Comparison of ENCODE assay signal across 1 cellular context in the genomic region with DNA sequence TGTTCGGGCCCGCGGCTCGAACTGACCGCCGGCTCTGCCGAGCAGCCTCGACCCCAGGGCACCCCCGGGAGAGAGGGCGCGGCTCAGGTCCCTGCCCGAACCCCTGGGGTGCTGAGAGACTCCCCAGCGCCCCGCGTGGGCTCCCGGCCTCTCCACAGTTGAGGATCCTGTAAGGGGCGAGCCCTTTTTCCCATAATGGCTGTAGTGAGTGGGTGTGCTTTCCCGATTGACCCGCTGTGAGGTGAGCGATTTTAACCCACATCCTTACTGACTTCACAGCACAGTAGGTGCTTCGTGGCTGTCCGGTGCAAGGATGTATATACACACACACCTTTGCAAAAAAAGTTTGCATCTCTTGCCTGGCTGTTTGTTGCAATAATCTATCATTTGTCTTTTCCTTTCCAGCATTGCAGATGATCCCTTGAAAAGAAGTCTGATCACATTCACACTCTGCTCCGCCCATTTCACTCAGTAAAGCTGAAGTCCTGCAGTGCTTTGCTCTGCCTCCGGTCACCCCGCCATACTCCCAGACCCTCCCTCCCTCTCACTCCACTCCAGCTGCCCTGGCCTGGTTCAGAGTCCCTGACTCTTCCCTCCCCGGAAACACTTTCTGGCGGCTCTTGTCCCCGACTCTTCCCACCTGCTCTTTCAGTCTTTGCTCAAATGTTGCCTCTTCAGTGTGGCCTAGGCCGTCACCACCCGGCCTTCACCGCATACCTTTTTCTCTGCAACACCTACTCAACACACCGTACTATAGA.
TF ChIP-seq lines count a peak whose summit lies in the region.

No MANE protein-coding gene starts in this region.

TF ChIP-seq in K562, 482 proteins besides CTCF, POLR2A, EP300 and RAD21 (continued from another document and continues in another):
- TF ChIP-seq, protein P1, sequence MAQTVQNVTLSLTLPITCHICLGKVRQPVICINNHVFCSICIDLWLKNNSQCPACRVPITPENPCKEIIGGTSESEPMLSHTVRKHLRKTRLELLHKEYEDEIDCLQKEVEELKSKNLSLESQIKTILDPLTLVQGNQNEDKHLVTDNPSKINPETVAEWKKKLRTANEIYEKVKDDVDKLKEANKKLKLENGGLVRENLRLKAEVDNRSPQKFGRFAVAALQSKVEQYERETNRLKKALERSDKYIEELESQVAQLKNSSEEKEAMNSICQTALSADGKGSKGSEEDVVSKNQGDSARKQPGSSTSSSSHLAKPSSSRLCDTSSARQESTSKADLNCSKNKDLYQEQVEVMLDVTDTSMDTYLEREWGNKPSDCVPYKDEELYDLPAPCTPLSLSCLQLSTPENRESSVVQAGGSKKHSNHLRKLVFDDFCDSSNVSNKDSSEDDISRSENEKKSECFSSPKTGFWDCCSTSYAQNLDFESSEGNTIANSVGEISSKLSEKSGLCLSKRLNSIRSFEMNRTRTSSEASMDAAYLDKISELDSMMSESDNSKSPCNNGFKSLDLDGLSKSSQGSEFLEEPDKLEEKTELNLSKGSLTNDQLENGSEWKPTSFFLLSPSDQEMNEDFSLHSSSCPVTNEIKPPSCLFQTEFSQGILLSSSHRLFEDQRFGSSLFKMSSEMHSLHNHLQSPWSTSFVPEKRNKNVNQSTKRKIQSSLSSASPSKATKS (CRISPR knock-in tag; IDR thresholded peaks at IDR 0.05): no peak
- TF ChIP-seq, protein P2, sequence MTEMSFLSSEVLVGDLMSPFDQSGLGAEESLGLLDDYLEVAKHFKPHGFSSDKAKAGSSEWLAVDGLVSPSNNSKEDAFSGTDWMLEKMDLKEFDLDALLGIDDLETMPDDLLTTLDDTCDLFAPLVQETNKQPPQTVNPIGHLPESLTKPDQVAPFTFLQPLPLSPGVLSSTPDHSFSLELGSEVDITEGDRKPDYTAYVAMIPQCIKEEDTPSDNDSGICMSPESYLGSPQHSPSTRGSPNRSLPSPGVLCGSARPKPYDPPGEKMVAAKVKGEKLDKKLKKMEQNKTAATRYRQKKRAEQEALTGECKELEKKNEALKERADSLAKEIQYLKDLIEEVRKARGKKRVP (CRISPR knock-in tag; IDR thresholded peaks at IDR 0.05): peak; percentile 65; the same call in 1 of the 2 replicates
- peak; percentile 77 for TF ChIP-seq EGR1 (conservative IDR thresholded peaks at IDR 0.05)
- TF ChIP-seq MIER1 (IDR thresholded peaks at IDR 0.05; ENCODE audit: low read depth): no peak
- no peak for TF ChIP-seq SRF (CRISPR knock-in tag; IDR thresholded peaks at IDR 0.05)
- TF ChIP-seq, protein P3, sequence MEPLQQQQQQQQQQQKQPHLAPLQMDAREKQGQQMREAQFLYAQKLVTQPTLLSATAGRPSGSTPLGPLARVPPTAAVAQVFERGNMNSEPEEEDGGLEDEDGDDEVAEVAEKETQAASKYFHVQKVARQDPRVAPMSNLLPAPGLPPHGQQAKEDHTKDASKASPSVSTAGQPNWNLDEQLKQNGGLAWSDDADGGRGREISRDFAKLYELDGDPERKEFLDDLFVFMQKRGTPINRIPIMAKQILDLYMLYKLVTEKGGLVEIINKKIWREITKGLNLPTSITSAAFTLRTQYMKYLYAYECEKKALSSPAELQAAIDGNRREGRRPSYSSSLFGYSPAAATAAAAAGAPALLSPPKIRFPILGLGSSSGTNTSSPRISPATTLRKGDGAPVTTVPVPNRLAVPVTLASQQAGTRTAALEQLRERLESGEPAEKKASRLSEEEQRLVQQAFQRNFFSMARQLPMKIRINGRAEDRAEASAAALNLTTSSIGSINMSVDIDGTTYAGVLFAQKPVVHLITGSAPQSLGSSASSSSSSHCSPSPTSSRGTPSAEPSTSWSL (CRISPR knock-in tag; IDR thresholded peaks at IDR 0.05; ENCODE audit: borderline replicate concordance): no peak
- TF ChIP-seq ZBTB43 (CRISPR knock-in tag; IDR thresholded peaks at IDR 0.05): no peak
- TF ChIP-seq, protein P4, sequence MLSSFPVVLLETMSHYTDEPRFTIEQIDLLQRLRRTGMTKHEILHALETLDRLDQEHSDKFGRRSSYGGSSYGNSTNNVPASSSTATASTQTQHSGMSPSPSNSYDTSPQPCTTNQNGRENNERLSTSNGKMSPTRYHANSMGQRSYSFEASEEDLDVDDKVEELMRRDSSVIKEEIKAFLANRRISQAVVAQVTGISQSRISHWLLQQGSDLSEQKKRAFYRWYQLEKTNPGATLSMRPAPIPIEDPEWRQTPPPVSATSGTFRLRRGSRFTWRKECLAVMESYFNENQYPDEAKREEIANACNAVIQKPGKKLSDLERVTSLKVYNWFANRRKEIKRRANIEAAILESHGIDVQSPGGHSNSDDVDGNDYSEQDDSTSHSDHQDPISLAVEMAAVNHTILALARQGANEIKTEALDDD (IDR thresholded peaks at IDR 0.05): no peak
- TF ChIP-seq PHF20 (IDR thresholded peaks at IDR 0.05; ENCODE audit: partially characterized antibody): no peak
- no peak for TF ChIP-seq ETV1 (tag; conservative IDR thresholded peaks at IDR 0.05; ENCODE audit: low read depth)
- TF ChIP-seq SIRT6 (IDR thresholded peaks at IDR 0.05; ENCODE audit: low read depth, low read length): no peak
- peak; percentile 24; the same call in 1 of the 2 replicates for TF ChIP-seq POLR2AphosphoS5 (IDR thresholded peaks at IDR 0.05; ENCODE audit: control insufficient read depth, insufficient read depth, low read depth, low read length)
- no peak for TF ChIP-seq NR2C1 (IDR thresholded peaks at IDR 0.05)
- TF ChIP-seq NR2C1 (tag; IDR thresholded peaks at IDR 0.05): no peak
- TF ChIP-seq SRSF1 (IDR thresholded peaks at IDR 0.05; ENCODE audit: low read depth, low read length): no peak
- peak; percentile 6; the same call in 1 of the 2 replicates for TF ChIP-seq NCOR1 (IDR thresholded peaks at IDR 0.05)
- TF ChIP-seq ZBTB34 (CRISPR knock-in tag; IDR thresholded peaks at IDR 0.05): no peak
- TF ChIP-seq KDM2B (CRISPR knock-in tag; IDR thresholded peaks at IDR 0.05): peak; percentile 83; the same call in 1 of the 2 replicates
- no peak for TF ChIP-seq ZNF551 (CRISPR knock-in tag; IDR thresholded peaks at IDR 0.05)
- peak; percentile 51; the same call in 1 of the 2 replicates for TF ChIP-seq ZBTB7A (IDR thresholded peaks at IDR 0.05; ENCODE audit: borderline replicate concordance, control insufficient read depth, low read depth, low read length)
- TF ChIP-seq RBM22 (IDR thresholded peaks at IDR 0.05; ENCODE audit: low read depth, low read length, poor library complexity, severe bottlenecking): no peak
- no peak for TF ChIP-seq ASH1L (IDR thresholded peaks at IDR 0.05; ENCODE audit: borderline replicate concordance, low read depth, partially characterized antibody)
- no peak for TF ChIP-seq BCL6 (CRISPR knock-in tag; IDR thresholded peaks at IDR 0.05)
- TF ChIP-seq BRCA1 (IDR thresholded peaks at IDR 0.05): no peak
- no peak for TF ChIP-seq BRCA1 (CRISPR knock-in tag; IDR thresholded peaks at IDR 0.05)
- TF ChIP-seq, protein P5, sequence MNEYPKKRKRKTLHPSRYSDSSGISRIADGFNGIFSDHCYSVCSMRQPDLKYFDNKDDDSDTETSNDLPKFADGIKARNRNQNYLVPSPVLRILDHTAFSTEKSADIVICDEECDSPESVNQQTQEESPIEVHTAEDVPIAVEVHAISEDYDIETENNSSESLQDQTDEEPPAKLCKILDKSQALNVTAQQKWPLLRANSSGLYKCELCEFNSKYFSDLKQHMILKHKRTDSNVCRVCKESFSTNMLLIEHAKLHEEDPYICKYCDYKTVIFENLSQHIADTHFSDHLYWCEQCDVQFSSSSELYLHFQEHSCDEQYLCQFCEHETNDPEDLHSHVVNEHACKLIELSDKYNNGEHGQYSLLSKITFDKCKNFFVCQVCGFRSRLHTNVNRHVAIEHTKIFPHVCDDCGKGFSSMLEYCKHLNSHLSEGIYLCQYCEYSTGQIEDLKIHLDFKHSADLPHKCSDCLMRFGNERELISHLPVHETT (CRISPR knock-in tag; conservative IDR thresholded peaks at IDR 0.05 in 1 of 2, IDR thresholded peaks at IDR 0.05 in 1 of 2): no peak
- no peak for TF ChIP-seq HEY1 (CRISPR knock-in tag; IDR thresholded peaks at IDR 0.05; ENCODE audit: borderline replicate concordance)
- TF ChIP-seq ZNF507 (tag; conservative IDR thresholded peaks at IDR 0.05): no peak
- TF ChIP-seq MYNN (IDR thresholded peaks at IDR 0.05): no peak
- 0 out of 2 replicates have a peak, but pooled peaks have one; percentile 31 for TF ChIP-seq MYNN (CRISPR knock-in tag; IDR thresholded peaks at IDR 0.05)
- TF ChIP-seq ZFPM2 (CRISPR knock-in tag; IDR thresholded peaks at IDR 0.05): 0 out of 2 replicates have a peak, but pooled peaks have one; percentile 55
- 0 out of 2 replicates have a peak, but pooled peaks have one; percentile 11 for TF ChIP-seq TCF3 (CRISPR knock-in tag; IDR thresholded peaks at IDR 0.05)
- TF ChIP-seq SIN3B (IDR thresholded peaks at IDR 0.05; ENCODE audit: low read depth): no peak
- TF ChIP-seq, protein P6, sequence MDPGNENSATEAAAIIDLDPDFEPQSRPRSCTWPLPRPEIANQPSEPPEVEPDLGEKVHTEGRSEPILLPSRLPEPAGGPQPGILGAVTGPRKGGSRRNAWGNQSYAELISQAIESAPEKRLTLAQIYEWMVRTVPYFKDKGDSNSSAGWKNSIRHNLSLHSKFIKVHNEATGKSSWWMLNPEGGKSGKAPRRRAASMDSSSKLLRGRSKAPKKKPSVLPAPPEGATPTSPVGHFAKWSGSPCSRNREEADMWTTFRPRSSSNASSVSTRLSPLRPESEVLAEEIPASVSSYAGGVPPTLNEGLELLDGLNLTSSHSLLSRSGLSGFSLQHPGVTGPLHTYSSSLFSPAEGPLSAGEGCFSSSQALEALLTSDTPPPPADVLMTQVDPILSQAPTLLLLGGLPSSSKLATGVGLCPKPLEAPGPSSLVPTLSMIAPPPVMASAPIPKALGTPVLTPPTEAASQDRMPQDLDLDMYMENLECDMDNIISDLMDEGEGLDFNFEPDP (CRISPR knock-in tag; IDR thresholded peaks at IDR 0.05): no peak
- no peak for TF ChIP-seq MAFG (tag; conservative IDR thresholded peaks at IDR 0.05)
- no peak; the same call in 1 of the 2 replicates for TF ChIP-seq MBD2 (IDR thresholded peaks at IDR 0.05; ENCODE audit: borderline replicate concordance, low read depth)
- TF ChIP-seq, protein P7, sequence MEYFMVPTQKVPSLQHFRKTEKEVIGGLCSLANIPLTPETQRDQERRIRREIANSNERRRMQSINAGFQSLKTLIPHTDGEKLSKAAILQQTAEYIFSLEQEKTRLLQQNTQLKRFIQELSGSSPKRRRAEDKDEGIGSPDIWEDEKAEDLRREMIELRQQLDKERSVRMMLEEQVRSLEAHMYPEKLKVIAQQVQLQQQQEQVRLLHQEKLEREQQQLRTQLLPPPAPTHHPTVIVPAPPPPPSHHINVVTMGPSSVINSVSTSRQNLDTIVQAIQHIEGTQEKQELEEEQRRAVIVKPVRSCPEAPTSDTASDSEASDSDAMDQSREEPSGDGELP (CRISPR knock-in tag; IDR thresholded peaks at IDR 0.05; ENCODE audit: borderline replicate concordance): 0 out of 2 replicates have a peak, but pooled peaks have one; percentile 32
- TF ChIP-seq, protein P8, sequence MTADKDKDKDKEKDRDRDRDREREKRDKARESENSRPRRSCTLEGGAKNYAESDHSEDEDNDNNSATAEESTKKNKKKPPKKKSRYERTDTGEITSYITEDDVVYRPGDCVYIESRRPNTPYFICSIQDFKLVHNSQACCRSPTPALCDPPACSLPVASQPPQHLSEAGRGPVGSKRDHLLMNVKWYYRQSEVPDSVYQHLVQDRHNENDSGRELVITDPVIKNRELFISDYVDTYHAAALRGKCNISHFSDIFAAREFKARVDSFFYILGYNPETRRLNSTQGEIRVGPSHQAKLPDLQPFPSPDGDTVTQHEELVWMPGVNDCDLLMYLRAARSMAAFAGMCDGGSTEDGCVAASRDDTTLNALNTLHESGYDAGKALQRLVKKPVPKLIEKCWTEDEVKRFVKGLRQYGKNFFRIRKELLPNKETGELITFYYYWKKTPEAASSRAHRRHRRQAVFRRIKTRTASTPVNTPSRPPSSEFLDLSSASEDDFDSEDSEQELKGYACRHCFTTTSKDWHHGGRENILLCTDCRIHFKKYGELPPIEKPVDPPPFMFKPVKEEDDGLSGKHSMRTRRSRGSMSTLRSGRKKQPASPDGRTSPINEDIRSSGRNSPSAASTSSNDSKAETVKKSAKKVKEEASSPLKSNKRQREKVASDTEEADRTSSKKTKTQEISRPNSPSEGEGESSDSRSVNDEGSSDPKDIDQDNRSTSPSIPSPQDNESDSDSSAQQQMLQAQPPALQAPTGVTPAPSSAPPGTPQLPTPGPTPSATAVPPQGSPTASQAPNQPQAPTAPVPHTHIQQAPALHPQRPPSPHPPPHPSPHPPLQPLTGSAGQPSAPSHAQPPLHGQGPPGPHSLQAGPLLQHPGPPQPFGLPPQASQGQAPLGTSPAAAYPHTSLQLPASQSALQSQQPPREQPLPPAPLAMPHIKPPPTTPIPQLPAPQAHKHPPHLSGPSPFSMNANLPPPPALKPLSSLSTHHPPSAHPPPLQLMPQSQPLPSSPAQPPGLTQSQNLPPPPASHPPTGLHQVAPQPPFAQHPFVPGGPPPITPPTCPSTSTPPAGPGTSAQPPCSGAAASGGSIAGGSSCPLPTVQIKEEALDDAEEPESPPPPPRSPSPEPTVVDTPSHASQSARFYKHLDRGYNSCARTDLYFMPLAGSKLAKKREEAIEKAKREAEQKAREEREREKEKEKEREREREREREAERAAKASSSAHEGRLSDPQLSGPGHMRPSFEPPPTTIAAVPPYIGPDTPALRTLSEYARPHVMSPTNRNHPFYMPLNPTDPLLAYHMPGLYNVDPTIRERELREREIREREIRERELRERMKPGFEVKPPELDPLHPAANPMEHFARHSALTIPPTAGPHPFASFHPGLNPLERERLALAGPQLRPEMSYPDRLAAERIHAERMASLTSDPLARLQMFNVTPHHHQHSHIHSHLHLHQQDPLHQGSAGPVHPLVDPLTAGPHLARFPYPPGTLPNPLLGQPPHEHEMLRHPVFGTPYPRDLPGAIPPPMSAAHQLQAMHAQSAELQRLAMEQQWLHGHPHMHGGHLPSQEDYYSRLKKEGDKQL (CRISPR knock-in tag; IDR thresholded peaks at IDR 0.05; ENCODE audit: borderline replicate concordance): no peak
- TF ChIP-seq HIVEP1 (CRISPR knock-in tag; IDR thresholded peaks at IDR 0.05): no peak
- no peak for TF ChIP-seq NCOA1 (IDR thresholded peaks at IDR 0.05; ENCODE audit: low read depth)
